In the genomic region with DNA sequence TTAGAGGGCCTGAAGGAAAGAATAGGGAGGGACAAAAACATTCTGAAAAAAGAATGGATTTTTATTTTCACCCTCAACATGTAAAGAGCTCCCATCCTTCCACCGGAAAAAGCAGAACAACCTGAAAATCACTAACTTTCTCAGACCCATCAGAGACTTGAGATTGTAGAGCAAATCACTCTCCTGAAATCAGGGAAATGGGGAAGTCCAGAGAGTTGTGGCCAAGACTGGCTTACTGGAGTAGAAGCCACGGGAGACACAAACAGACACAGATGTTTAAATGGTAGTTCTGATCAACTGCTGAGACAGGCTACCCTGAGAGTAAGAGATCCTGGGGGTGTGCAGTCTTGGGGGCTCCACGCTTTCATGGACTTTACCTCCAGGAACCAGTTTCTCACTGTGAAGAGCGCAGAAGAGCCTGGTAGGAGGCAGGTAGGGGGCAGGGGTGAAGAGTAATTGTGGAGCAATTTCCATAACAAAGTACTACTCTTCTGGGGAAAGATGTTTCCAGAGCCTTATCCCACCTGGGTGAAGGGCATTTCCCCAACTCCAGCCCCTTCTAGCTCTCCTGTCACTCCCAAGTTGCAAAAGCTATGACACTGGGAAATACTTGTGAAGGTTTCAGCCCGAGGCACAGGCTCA, we compare ENCODE assay signal across 24 cellular contexts. TPM values are rescaled to one million over a fixed set of nuclear protein-coding genes. Genes with fewer than 3 reads are reported as not detected.
DNase-seq lines count a peak whose midpoint lies in the region; ATAC-seq and TF ChIP-seq lines count a peak whose summit lies in the region.
"Had no signal": no experiment of that assay in that cellular context is flagged by ENCODE, and none has a peak within 500 bp of the region (broad histone marks: within the 10 kb centered on the region; RNA-seq: fewer than 3 reads in every experiment).

No MANE protein-coding gene starts in this region.

- in situ Hi-C loops in KBM-7 (cut with MboI; ENCODE audit: low pct_unique_long_range_greater_than_20kb, low sequenced_read_pairs), result no loop called here

- DNase-seq in NOMO-1 treated with DMSO at 0.1 percent for 48 hours (lab: John Stamatoyannopoulos, UW; ENCODE audit: unreplicated experiment) (peak; percentile 12), NOMO-1 treated with dmso at 0.1 percent for 144 hours (lab: John Stamatoyannopoulos, UW; ENCODE audit: unreplicated experiment) (no peak), KBM-7 (peak; percentile 14), endodermal cell (peak; percentile 55), upper lobe of right lung (no peak), pons (ENCODE audit: low spot score) (no peak), psoas muscle (no peak)
- DNase-seq: 8988T; DND-41; Kasumi-1; MG63; NCI-H1105; NCI-H1694 treated with DMSO at 0.1 percent for 48 hours; NCI-H510A; NCI-H748 treated with DMSO at 0.1 percent for 48 hours; NK-92 treated with Interleukin-12 subunit alpha and Interleukin-12 subunit beta, amount 100 ng/mL, for 24 hours; PC-3; RPMI8226; SHP77 treated with DMSO at 0.1 percent for 48 hours; SK-N-SH had no signal

- no peaks in the 10 kb centered on the region for H3K36me3 Mint-ChIP-seq in endodermal cell (ENCODE audit: low read depth)
- H3K36me3 Mint-ChIP-seq: CD14-positive monocyte had no signal

- H3K27me3 ChIP-seq in endodermal cell (ENCODE audit: control insufficient read depth, insufficient read depth, low read length, poor library complexity, severe bottlenecking) (no peaks in the 10 kb centered on the region), upper lobe of right lung (no peaks in the 10 kb centered on the region), psoas muscle (ENCODE audit: insufficient read depth in 3 of 3, low read length in 2 of 3) (peaks cover 0 to 15% (median 3%) of the 10 kb centered on the region in 3 donors)

- 57 to 61% methylated on average over 2 to 5 of the region's 5 CpGs for WGBS in endodermal cell (ENCODE audit: insufficient coverage in 1 of 2, insufficient read length in 1 of 2), 2 experiments
- 62 to 70% (median 62%) methylated on average over 5 of the region's 5 CpGs for WGBS in psoas muscle, 3 donors

- H3K27me3 Mint-ChIP-seq in endodermal cell (ENCODE audit: insufficient read depth), result peaks cover 35% of the 10 kb centered on the region

- H3K4me1 ChIP-seq in endodermal cell (ENCODE audit: control insufficient read depth, insufficient read depth, low read length) (no peaks in the 10 kb centered on the region), upper lobe of right lung (no peaks in the 10 kb centered on the region), psoas muscle (no peaks in the 10 kb centered on the region)

- H3K9me3 Mint-ChIP-seq in endodermal cell, result peaks cover 5% of the 10 kb centered on the region

- no peak overlapping the region for H3K4me3 ChIP-seq in endodermal cell (ENCODE audit: low read length)
- no peak overlapping the region for H3K4me3 ChIP-seq in upper lobe of right lung
- H3K4me3 ChIP-seq in psoas muscle, result no peak overlapping the region
- H3K4me3 ChIP-seq: MG63 had no signal

- H3K9me3 ChIP-seq in endodermal cell (ENCODE audit: control insufficient read depth, low read length) (no peaks in the 10 kb centered on the region), upper lobe of right lung (no peaks in the 10 kb centered on the region), psoas muscle (no peaks in the 10 kb centered on the region)
- H3K9me3 ChIP-seq: SK-N-SH had no signal

- H3K4me3 Mint-ChIP-seq in endodermal cell, result no peak overlapping the region
- H3K4me3 Mint-ChIP-seq: CD14-positive monocyte had no signal

- no peaks in the 10 kb centered on the region for H3K4me1 Mint-ChIP-seq in endodermal cell

- ATAC-seq in upper lobe of right lung, result peak; percentile 64
- ATAC-seq in psoas muscle, result no peak
- no peak for ATAC-seq in HG02938 (IDR thresholded peaks at IDR 0.05; ENCODE audit: unreplicated experiment)
- ATAC-seq: HCT116, PC-3 had no signal

- H3K27ac Mint-ChIP-seq in endodermal cell, result no peak overlapping the region
- H3K27ac Mint-ChIP-seq: CD14-positive monocyte had no signal

- no peak overlapping the region for H3K9ac ChIP-seq in endodermal cell (ENCODE audit: extremely low read depth, low read length, poor library complexity, severe bottlenecking)
- H3K9ac ChIP-seq: SK-N-SH had no signal

- TF ChIP-seq CTCF in endodermal cell (conservative IDR thresholded peaks at IDR 0.05) (no peak), upper lobe of right lung (IDR thresholded peaks at IDR 0.05) (no peak), psoas muscle (IDR thresholded peaks at IDR 0.05) (no peak)

- intact Hi-C loops in upper lobe of right lung (cut with DNase I) (no loop called here), psoas muscle (cut with DNase I) (no loop called here)

- H3K36me3 ChIP-seq in endodermal cell (ENCODE audit: control insufficient read depth, insufficient read depth, low read length) (no peaks in the 10 kb centered on the region), upper lobe of right lung (no peaks in the 10 kb centered on the region), psoas muscle (ENCODE audit: insufficient read depth in 1 of 2, low read depth in 1 of 2) (no peaks in the 10 kb centered on the region)
- H3K36me3 ChIP-seq: MG63 had no signal

- no peak overlapping the region for H3K27ac ChIP-seq in endodermal cell (ENCODE audit: low read depth, low read length)
- no peak overlapping the region for H3K27ac ChIP-seq in upper lobe of right lung
- H3K27ac ChIP-seq in psoas muscle, result no peak overlapping the region

RNA-seq across cellular contexts. Expression of a gene that starts 47.1 kb away (rescaled TPM):
- total RNA-seq in endodermal cell (not detected), upper lobe of right lung (2.2 TPM), psoas muscle (not detected)
- 1.2 TPM for polyA plus RNA-seq in endodermal cell (2013, experiment 1 of 2)
- polyA plus RNA-seq in endodermal cell (2013, experiment 2 of 2), result 1.1 TPM
- under 1 TPM in 2 of 3 donors, not detected in 1; 0.03 to 0.08 TPM for polyA plus RNA-seq in psoas muscle
- polyA plus RNA-seq: AG04450, SK-N-SH had no signal

RNA-seq across cellular contexts. Expression of a gene that starts 51.7 kb away (rescaled TPM):
- total RNA-seq in endodermal cell (not detected), upper lobe of right lung (not detected), psoas muscle (under 1 TPM in 1 of 4 donors, not detected in 3; 0.34 TPM)
- polyA plus RNA-seq in endodermal cell (2013, experiment 1 of 2), result 44.8 TPM
- polyA plus RNA-seq in endodermal cell (2013, experiment 2 of 2), result 37.3 TPM
- polyA plus RNA-seq in psoas muscle, result under 1 TPM in 1 of 3 donors, not detected in 2; 0.16 TPM
- polyA plus RNA-seq: AG04450, CD14-positive monocyte, SK-N-SH had no signal

Comparison
In these comparisons a context has a peak if more than half of its experiments do, and no peak if none do; other contexts are left out.
1. DNase-seq: peak in NOMO-1 treated with DMSO at 0.1 percent for 48 hours (single experiment), KBM-7 (single experiment) and endodermal cell (single experiment); none in NOMO-1 treated with dmso at 0.1 percent for 144 hours (single experiment), upper lobe of right lung (single experiment), pons (single experiment) and psoas muscle (0 of 2).